Comparison of ENCODE assay signal across 9 cellular contexts in the genomic region with DNA sequence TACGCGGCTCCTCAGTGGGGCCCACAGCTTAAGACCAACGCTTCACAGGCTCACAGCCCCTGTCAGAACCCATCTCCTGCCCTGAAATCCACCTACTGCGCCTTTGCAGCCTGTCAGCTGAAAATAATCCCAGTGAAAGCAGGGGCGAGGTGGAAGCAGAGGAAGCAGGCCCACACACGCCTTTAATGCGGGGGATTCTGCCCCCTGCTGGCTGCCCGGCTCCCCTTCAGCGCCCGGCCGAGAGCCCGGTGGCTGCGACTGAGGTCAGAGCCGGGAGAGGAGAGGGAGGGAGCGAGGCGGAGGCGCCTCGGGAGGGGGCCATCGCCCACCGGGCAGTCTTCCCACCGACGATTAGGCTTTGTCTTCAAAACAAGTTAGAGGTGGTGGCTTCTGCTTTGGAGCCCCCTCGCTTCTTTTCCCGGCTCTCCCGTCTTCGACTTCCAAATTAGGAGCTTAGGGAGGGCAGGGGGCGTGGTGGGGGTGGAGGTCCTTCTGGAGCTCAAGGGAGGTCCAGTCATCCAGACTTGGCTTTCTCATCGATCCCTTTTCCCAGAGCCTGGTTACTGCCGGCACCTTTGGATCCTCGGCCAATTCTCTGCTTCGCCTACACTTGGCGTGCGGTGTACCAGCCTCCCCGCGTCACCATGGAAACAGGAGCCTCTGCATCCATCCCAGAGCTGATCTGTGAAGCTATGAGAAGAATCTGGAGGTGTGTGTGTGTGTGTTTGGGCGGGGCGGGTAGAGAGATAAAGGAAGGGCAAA. TPM values are rescaled to one million over a fixed set of nuclear protein-coding genes. Genes with fewer than 3 reads are reported as not detected.
DNase-seq lines count a peak whose midpoint lies in the region; ATAC-seq and TF ChIP-seq lines count a peak whose summit lies in the region.
"Had no signal": no experiment of that assay in that cellular context is flagged by ENCODE, and none has a peak within 500 bp of the region (broad histone marks: within the 10 kb centered on the region; RNA-seq: fewer than 3 reads in every experiment).

No MANE protein-coding gene starts in this region.

- H3K9me3 ChIP-seq in breast epithelium (no peaks in the 10 kb centered on the region), smooth muscle cell (replicated peaks; ENCODE audit: low read depth) (no peaks in the 10 kb centered on the region)

- no peak for ATAC-seq in GM21390 (IDR thresholded peaks at IDR 0.05; ENCODE audit: unreplicated experiment)

- H3K9me3 Mint-ChIP-seq in immature natural killer cell: no peaks in the 10 kb centered on the region
- H3K9me3 Mint-ChIP-seq: activated naive CD4-positive, alpha-beta T cell treated with anti-CD3 and anti-CD28 coated beads, Interleukin-2, amount 50 U/mL, for 24 hours had no signal

- H3K36me3 ChIP-seq in breast epithelium: no peaks in the 10 kb centered on the region
- H3K36me3 ChIP-seq in smooth muscle cell (ENCODE audit: low read depth): no peaks in the 10 kb centered on the region

- peak overlapping the region in 1 of 5 donors; percentile 46 for H3K4me3 Mint-ChIP-seq in immature natural killer cell
- H3K4me3 Mint-ChIP-seq: activated naive CD4-positive, alpha-beta T cell treated with anti-CD3 and anti-CD28 coated beads, Interleukin-2, amount 50 U/mL, for 24 hours had no signal

- H2AFZ ChIP-seq in smooth muscle cell (ENCODE audit: low read depth): peak overlapping the region; percentile 77

- 4% methylated on average over 37 of the region's 37 CpGs for WGBS in smooth muscle cell (ENCODE audit: low lambda C conversion rate)

- peak overlapping the region; percentile 85 for H3K4me2 ChIP-seq in smooth muscle cell

- H3K4me1 ChIP-seq in breast epithelium (no peaks in the 10 kb centered on the region), smooth muscle cell (ENCODE audit: low read depth) (peaks cover 6% of the 10 kb centered on the region)

- TF ChIP-seq CTCF in HFF-Myc (IDR thresholded peaks at IDR 0.05; ENCODE audit: low read depth, low read length, missing control alignments) (peak; percentile 95), WI38 (IDR thresholded peaks at IDR 0.05; ENCODE audit: low read depth, low read length) (peak; percentile 85), breast epithelium (IDR thresholded peaks at IDR 0.05) (peak; percentile 71 to 90 (median 89)), smooth muscle cell (IDR thresholded peaks at IDR 0.05; ENCODE audit: borderline replicate concordance, insufficient read depth, poor library complexity, severe bottlenecking) (peak; percentile 91)

- intact Hi-C loops in breast epithelium (cut with DNase I; ENCODE audit: low total_unique reads): no loop called here

- TF ChIP-seq POLR2A in breast epithelium (IDR thresholded peaks at IDR 0.05): no peak

- no peak overlapping the region for H3K9ac ChIP-seq in smooth muscle cell (ENCODE audit: low read depth)

- no peaks in the 10 kb centered on the region for H3K79me2 ChIP-seq in smooth muscle cell (ENCODE audit: low read depth)

- no peak overlapping the region for H3K27ac Mint-ChIP-seq in immature natural killer cell
- H3K27ac Mint-ChIP-seq: activated naive CD4-positive, alpha-beta T cell treated with anti-CD3 and anti-CD28 coated beads, Interleukin-2, amount 50 U/mL, for 24 hours had no signal

- peaks cover 4 to 5% of the 10 kb centered on the region in 2 donors for H3K4me1 Mint-ChIP-seq in immature natural killer cell

- peak; percentile 59 for DNase-seq in COR-L47 (lab: John Stamatoyannopoulos, UW)
- peak; percentile 20 for DNase-seq in HFF-Myc (ENCODE audit: extremely low read depth, low read depth)
- peak; percentile 51 for DNase-seq in NCI-H2107 treated with DMSO at 0.1 percent for 48 hours (lab: John Stamatoyannopoulos, UW; ENCODE audit: unreplicated experiment)
- peak; percentile 53 to 72 for DNase-seq in breast epithelium (ENCODE audit: low spot score in 2 of 2)
- DNase-seq in immature natural killer cell: peak; percentile 56 to 69 (median 64)
- peak; percentile 32 for DNase-seq in smooth muscle cell (lab: John Stamatoyannopoulos, UW; ENCODE audit: unreplicated experiment)

- no peaks in the 10 kb centered on the region for H3F3A ChIP-seq in smooth muscle cell (ENCODE audit: low read depth)

- peaks cover 0 to 3% (median 0%) of the 10 kb centered on the region in 3 donors for H3K36me3 Mint-ChIP-seq in immature natural killer cell
- H3K36me3 Mint-ChIP-seq: activated naive CD4-positive, alpha-beta T cell treated with anti-CD3 and anti-CD28 coated beads, Interleukin-2, amount 50 U/mL, for 24 hours had no signal

- peaks cover 8 to 11% (median 10%) of the 10 kb centered on the region in 3 donors for H3K27me3 Mint-ChIP-seq in immature natural killer cell (ENCODE audit: low read depth in 3 of 3)

- H3K27ac ChIP-seq in breast epithelium: no peak overlapping the region
- H3K27ac ChIP-seq in smooth muscle cell (ENCODE audit: low read depth): no peak overlapping the region

- no peaks in the 10 kb centered on the region for H3K27me3 ChIP-seq in breast epithelium
- H3K27me3 ChIP-seq in smooth muscle cell (ENCODE audit: low read depth): peaks cover 22% of the 10 kb centered on the region

- no peak overlapping the region for H3K4me3 ChIP-seq in HFF-Myc (replicated peaks; ENCODE audit: low read depth, low read length)
- H3K4me3 ChIP-seq in WI38 (ENCODE audit: low read depth, low read length): peak overlapping the region; percentile 45
- H3K4me3 ChIP-seq in breast epithelium: peak overlapping the region; percentile 5 to 59 (median 38)
- H3K4me3 ChIP-seq in smooth muscle cell: peak overlapping the region; percentile 43

- no peaks in the 10 kb centered on the region for H4K20me1 ChIP-seq in smooth muscle cell (ENCODE audit: low read depth)

RNA-seq across cellular contexts. Expression of gene RND1, which starts 25.2 kb away (rescaled TPM):
- total RNA-seq in breast epithelium (1 to 10 TPM; 1.1 to 5.4 (median 3.3) TPM), smooth muscle cell (0.13 TPM in 1 of 2 replicates, not detected in the other)
- polyA plus RNA-seq in immature natural killer cell (1 to 10 TPM in 1 of 3 donors, under 1 TPM in 1, not detected in 1; 0.63 to 1.7 TPM), smooth muscle cell (0.50 and 1.6 TPM in 2 replicates)

RNA-seq across cellular contexts. Expression of gene FKBP11, which starts 34.5 kb away (rescaled TPM):
- 10 to 100 TPM in 2 of 3 donors, 1 to 10 TPM in 1; 3.7 to 15.7 (median 13.5) TPM for total RNA-seq in breast epithelium
- 100 to 1,000 TPM; 195 to 241 (median 226) TPM for polyA plus RNA-seq in immature natural killer cell
- total RNA-seq in smooth muscle cell: 36.1 and 55.7 TPM in 2 replicates
- polyA plus RNA-seq in smooth muscle cell: 190 and 217 TPM in 2 replicates

RNA-seq across cellular contexts. Expression of gene DDX23, which starts 38.9 kb away (rescaled TPM):
- total RNA-seq in breast epithelium (10 to 100 TPM; 65.4 to 89.9 (median 76.0) TPM), smooth muscle cell (51.7 and 68.9 TPM in 2 replicates)
- polyA plus RNA-seq in immature natural killer cell (10 to 100 TPM; 27.7 to 76.6 (median 37.7) TPM), smooth muscle cell (41.6 and 44.9 TPM in 2 replicates)
